ENCODE assay signal across 8 cellular contexts in the genomic region with DNA sequence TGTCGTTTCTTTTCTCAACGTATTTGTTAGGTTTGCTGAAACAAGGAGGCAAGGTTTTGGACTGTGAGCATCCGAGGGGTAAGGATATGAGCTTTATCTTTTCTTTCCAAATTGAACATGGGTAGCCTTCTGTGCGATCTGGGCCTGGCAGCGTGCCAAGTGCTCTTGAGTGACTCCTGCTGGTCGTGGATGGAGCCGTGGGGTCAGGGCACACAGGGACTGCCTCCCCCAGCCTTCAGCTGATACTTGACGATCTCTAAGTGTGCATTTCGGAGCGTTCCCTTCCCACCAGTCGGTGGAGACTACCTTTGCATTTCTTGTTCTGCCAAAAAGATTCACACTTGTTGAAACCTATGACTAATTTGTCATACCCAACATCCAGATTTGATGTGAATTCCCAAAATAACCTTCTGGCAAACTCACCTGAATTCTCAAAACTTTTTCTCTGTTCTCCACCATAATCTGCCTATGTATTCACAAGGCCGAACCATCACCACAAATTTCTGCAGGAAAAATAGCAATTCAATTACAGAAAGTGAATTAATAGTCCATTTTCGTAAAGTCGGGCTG. TPM values are rescaled to one million over a fixed set of nuclear protein-coding genes. Genes with fewer than 3 reads are reported as not detected.
DNase-seq lines count a peak whose midpoint lies in the region; ATAC-seq and TF ChIP-seq lines count a peak whose summit lies in the region.
"Had no signal": no experiment of that assay in that cellular context is flagged by ENCODE, and none has a peak within 500 bp of the region (broad histone marks: within the 10 kb centered on the region; RNA-seq: fewer than 3 reads in every experiment).

No MANE protein-coding gene starts in this region.

- DNase-seq in GM13977 (ENCODE audit: low spot score), result no peak
- DNase-seq in RWPE2 (ENCODE audit: low spot score), result no peak
- DNase-seq in body of pancreas, result peak; percentile 26 to 47 (median 45)
- DNase-seq in thoracic aorta (ENCODE audit: low spot score), result peak; percentile 13
- no peak for DNase-seq in dedifferentiated amniotic fluid mesenchymal stem cell (ENCODE audit: extremely low spot score)

- H3K4me3 ChIP-seq in RWPE2 (ENCODE audit: severe bottlenecking), result no peak overlapping the region
- no peak overlapping the region for H3K4me3 ChIP-seq in body of pancreas
- peak overlapping the region; percentile 1 to 3 for H3K4me3 ChIP-seq in muscle layer of duodenum (ENCODE audit: low read depth in 1 of 2, low read length in 2 of 2)
- H3K4me3 ChIP-seq in thoracic aorta, result peak overlapping the region; percentile 61
- H3K4me3 ChIP-seq: skin epidermis had no signal

- H3K27me3 ChIP-seq in RWPE2 (ENCODE audit: insufficient read depth, poor library complexity, severe bottlenecking) (no peaks in the 10 kb centered on the region), body of pancreas (no peaks in the 10 kb centered on the region), muscle layer of duodenum (ENCODE audit: low read depth, low read length) (no peaks in the 10 kb centered on the region), thoracic aorta (replicated peaks; ENCODE audit: insufficient read depth) (no peaks in the 10 kb centered on the region)

- H3K9me3 ChIP-seq in RWPE2 (ENCODE audit: severe bottlenecking) (no peaks in the 10 kb centered on the region), body of pancreas (no peaks in the 10 kb centered on the region), muscle layer of duodenum (ENCODE audit: control insufficient read depth in 1 of 2, low read length in 2 of 2) (no peaks in the 10 kb centered on the region), thoracic aorta (no peaks in the 10 kb centered on the region)

- H3K27ac ChIP-seq in RWPE2 (ENCODE audit: poor library complexity, severe bottlenecking) (no peak overlapping the region), body of pancreas (no peak overlapping the region), muscle layer of duodenum (ENCODE audit: low read length) (no peak overlapping the region), thoracic aorta (peak overlapping the region in 1 of 2 donors; percentile 58)

- 54 to 56% methylated on average over 14 of the region's 14 CpGs for WGBS in body of pancreas, 2 donors

- TF ChIP-seq POLR2A in body of pancreas (IDR thresholded peaks at IDR 0.05), result no peak

- TF ChIP-seq CTCF in GM13977 (IDR thresholded peaks at IDR 0.05; ENCODE audit: extremely low read depth, insufficient read depth, missing control alignments) (peak; percentile 33), RWPE2 (IDR thresholded peaks at IDR 0.05; ENCODE audit: poor library complexity, severe bottlenecking) (peak; percentile 44), body of pancreas (IDR thresholded peaks at IDR 0.05) (peak in 6 of 7 experiments; percentile 17 to 47 (median 42)), thoracic aorta (IDR thresholded peaks at IDR 0.05) (peak; percentile 59)

- ATAC-seq in RWPE2 (ENCODE audit: low read depth) (no peak), body of pancreas (peak; percentile 48), thoracic aorta (ENCODE audit: insufficient number of reproducible peaks, low FRiP score, low read depth) (peak; percentile 59), HG02678 (IDR thresholded peaks at IDR 0.05; ENCODE audit: unreplicated experiment) (no peak)

- intact Hi-C loops in body of pancreas (cut with DNase I), result no loop called here

- H3K4me1 ChIP-seq in RWPE2 (ENCODE audit: insufficient read depth, poor library complexity, severe bottlenecking) (no peaks in the 10 kb centered on the region), body of pancreas (no peaks in the 10 kb centered on the region), muscle layer of duodenum (ENCODE audit: control insufficient read depth in 1 of 2, insufficient read depth in 2 of 2, low read length in 2 of 2) (peaks cover 12 to 23% of the 10 kb centered on the region in 2 donors), thoracic aorta (ENCODE audit: control insufficient read depth in 1 of 2, low read depth in 2 of 2) (no peaks in the 10 kb centered on the region)

- H3K36me3 ChIP-seq in RWPE2 (ENCODE audit: low read depth) (no peaks in the 10 kb centered on the region), body of pancreas (replicated peaks in 1 of 2; ENCODE audit: insufficient read depth in 1 of 2, low read depth in 2 of 2) (no peaks in the 10 kb centered on the region), muscle layer of duodenum (ENCODE audit: control insufficient read depth in 1 of 2, insufficient read depth in 2 of 2, low read length in 2 of 2) (no peaks in the 10 kb centered on the region), thoracic aorta (no peaks in the 10 kb centered on the region)

- in situ Hi-C loops in GM13977 (cut with MboI; ENCODE audit: low pct_unique_long_range_greater_than_20kb, low sequenced_read_pairs, unreplicated experiment), result no loop called here

RNA-seq across cellular contexts. Expression of a gene that starts 40.2 kb away (rescaled TPM):
- total RNA-seq in body of pancreas, result 10 to 100 TPM; 10.1 to 22.1 TPM
- total RNA-seq in thoracic aorta, result 100 to 1,000 TPM in 1 of 2 donors, 10 to 100 TPM in 1; 48.3 to 126 TPM

Comparison
In these comparisons a context has a peak if more than half of its experiments do, and no peak if none do; other contexts are left out.
1. DNase-seq: peak in body of pancreas (4 of 4) and thoracic aorta (single experiment); none in GM13977 (single experiment), RWPE2 (single experiment) and dedifferentiated amniotic fluid mesenchymal stem cell (single experiment).
2. ATAC-seq: peak in body of pancreas (single experiment) and thoracic aorta (single experiment); none in RWPE2 (single experiment) and HG02678 (single experiment).
3. H3K4me3 ChIP-seq: peak in muscle layer of duodenum (2 of 2) and thoracic aorta (single experiment); none in RWPE2 (single experiment) and body of pancreas (0 of 2).
4. Peak in every context shown above with its lines, with median percentiles within 50 percentile points of each other: CTCF ChIP-seq.